12 cellular contexts compared by ENCODE assay signal in genomic region chr7:728602-729001, GRCh38. TPM values are rescaled to one million over a fixed set of nuclear protein-coding genes. Genes with fewer than 3 reads are reported as not detected.
DNase-seq lines count a peak whose midpoint lies in the region; ATAC-seq and TF ChIP-seq lines count a peak whose summit lies in the region.
"Had no signal": no experiment of that assay in that cellular context is flagged by ENCODE, and none has a peak within 500 bp of the region (broad histone marks: within the 10 kb centered on the region; RNA-seq: fewer than 3 reads in every experiment).

No MANE protein-coding gene starts in this region.

- DNase-seq in A673 (ENCODE audit: low spot score): no peak
- DNase-seq in D341Med (ENCODE audit: low spot score): peak; percentile 26
- no peak for DNase-seq in activated CD8-positive, alpha-beta T cell treated with anti-CD3 and anti-CD28 coated beads, Interleukin-2, amount 10 ng/mL, durations not matched to agents 7 days and 5 days
- DNase-seq in mesendoderm: no peak
- no peak for DNase-seq in DMS153 treated with DMSO at 0.1 percent for 48 hours (lab: John Stamatoyannopoulos, UW; ENCODE audit: unreplicated experiment)
- no peak for DNase-seq in RKO (ENCODE audit: low spot score)
- DNase-seq in effector CD8-positive, alpha-beta T cell (lab: John Stamatoyannopoulos, UW): no peak
- no peak for DNase-seq in epidermal melanocyte (ENCODE audit: insufficient read length, low spot score)
- DNase-seq: DMS79; RPMI8226; stimulated activated CD4-positive, alpha-beta T cell treated with anti-CD3 and anti-CD28 coated beads, Interleukin-4, amount 100 ng/mL, for 24 hours had no signal

- no peak overlapping the region for H2BK5ac ChIP-seq in mesendoderm (ENCODE audit: low read length)

- H3K4me3 ChIP-seq in A673 (ENCODE audit: low read depth, low read length, poor library complexity, severe bottlenecking) (peak overlapping the region; percentile 84), mesendoderm (ENCODE audit: low read length) (no peak overlapping the region)

- CTCF ChIA-PET in A673 (lab: Charles Lee): no interaction called here
- CTCF ChIA-PET in activated CD8-positive, alpha-beta T cell treated with anti-CD3 and anti-CD28 coated beads, Interleukin-2, amount 10 ng/mL, durations not matched to agents 7 days and 5 days (lab: Charles Lee): interaction anchor here (1.0 kb wide), 1 partner anchor 407 kb away, joined by 3 read pairs; no protein-coding TSS in a partner anchor

- H3K27me3 Mint-ChIP-seq in activated CD8-positive, alpha-beta T cell treated with anti-CD3 and anti-CD28 coated beads, Interleukin-2, amount 10 ng/mL, durations not matched to agents 7 days and 5 days (ENCODE audit: low read depth): no peaks in the 10 kb centered on the region

- H3K9ac ChIP-seq in mesendoderm (ENCODE audit: low read length): peak overlapping the region; percentile 42

- no peak overlapping the region for H3K27ac ChIP-seq in A673 (ENCODE audit: low read depth, low read length, poor library complexity, severe bottlenecking)
- no peak overlapping the region for H3K27ac ChIP-seq in mesendoderm (ENCODE audit: low read depth, low read length)
- H3K27ac ChIP-seq: HL-60 had no signal

- peak overlapping the region; percentile 43 for H3K27ac Mint-ChIP-seq in activated CD8-positive, alpha-beta T cell treated with anti-CD3 and anti-CD28 coated beads, Interleukin-2, amount 10 ng/mL, durations not matched to agents 7 days and 5 days

- peaks cover 8% of the 10 kb centered on the region for H3K9me3 Mint-ChIP-seq in activated CD8-positive, alpha-beta T cell treated with anti-CD3 and anti-CD28 coated beads, Interleukin-2, amount 10 ng/mL, durations not matched to agents 7 days and 5 days (ENCODE audit: insufficient read depth)

- peak overlapping the region; percentile 56 for H3K56ac ChIP-seq in mesendoderm (ENCODE audit: low read length)

- H3K23ac ChIP-seq in mesendoderm (ENCODE audit: low read length): no peak overlapping the region

- peaks cover 22% of the 10 kb centered on the region for H3K79me1 ChIP-seq in mesendoderm (ENCODE audit: low read length)

- H4K5ac ChIP-seq in mesendoderm (ENCODE audit: low read length): no peak overlapping the region

- peaks cover 28% of the 10 kb centered on the region for H3K4me1 Mint-ChIP-seq in activated CD8-positive, alpha-beta T cell treated with anti-CD3 and anti-CD28 coated beads, Interleukin-2, amount 10 ng/mL, durations not matched to agents 7 days and 5 days (ENCODE audit: low read depth)

- no peak overlapping the region for H2BK120ac ChIP-seq in mesendoderm (ENCODE audit: low read depth, low read length)

- BruUV-seq in A673 (replicated peaks; lab: Mats Ljungman, UMichigan): TSS peak; percentile 31

- H3K4ac ChIP-seq in mesendoderm (ENCODE audit: low read depth, low read length): no peak overlapping the region

- TF ChIP-seq CTCF in A673 (conservative IDR thresholded peaks at IDR 0.05; ENCODE audit: low read depth, low read length): no peak

- POLR2A ChIA-PET in A673 (lab: Charles Lee; ENCODE audit: low non-redundant PET): no interaction called here
- POLR2A ChIA-PET in activated CD8-positive, alpha-beta T cell treated with anti-CD3 and anti-CD28 coated beads, Interleukin-2, amount 10 ng/mL, durations not matched to agents 7 days and 5 days (lab: Charles Lee): interaction anchor here (1.5 kb wide), 1 partner anchor 110 kb away, joined by 6 read pairs; no protein-coding TSS in a partner anchor

- no peak overlapping the region for H2BK15ac ChIP-seq in mesendoderm (replicated peaks; ENCODE audit: low read depth)

- H3K79me2 ChIP-seq in mesendoderm (ENCODE audit: control insufficient read depth, insufficient read depth, low read length): peaks cover 35% of the 10 kb centered on the region

- H3K4me2 ChIP-seq in mesendoderm (ENCODE audit: low read length): no peak overlapping the region

- no peak for ATAC-seq in activated CD8-positive, alpha-beta T cell treated with anti-CD3 and anti-CD28 coated beads, Interleukin-2, amount 10 ng/mL, durations not matched to agents 7 days and 5 days

- H3K27me3 ChIP-seq in A673 (replicated peaks; ENCODE audit: insufficient read depth, low read depth, low read length, poor library complexity) (no peaks in the 10 kb centered on the region), mesendoderm (ENCODE audit: insufficient read depth, low read length, poor library complexity) (no peaks in the 10 kb centered on the region)

- H3K4me3 Mint-ChIP-seq in activated CD8-positive, alpha-beta T cell treated with anti-CD3 and anti-CD28 coated beads, Interleukin-2, amount 10 ng/mL, durations not matched to agents 7 days and 5 days: peak overlapping the region; percentile 81

- H3K36me3 Mint-ChIP-seq in activated CD8-positive, alpha-beta T cell treated with anti-CD3 and anti-CD28 coated beads, Interleukin-2, amount 10 ng/mL, durations not matched to agents 7 days and 5 days (ENCODE audit: low read depth): peaks cover 48% of the 10 kb centered on the region

- no CpG with 5 or more reads among the region's 9 CpGs for WGBS in mesendoderm (ENCODE audit: extremely low coverage, insufficient coverage, low lambda C conversion rate)

- no peaks in the 10 kb centered on the region for H3K9me3 ChIP-seq in A673 (ENCODE audit: low read depth, low read length, poor library complexity, severe bottlenecking)

- H2AK5ac ChIP-seq in mesendoderm (ENCODE audit: low read length): no peak overlapping the region

- no peak overlapping the region for H4K8ac ChIP-seq in mesendoderm (ENCODE audit: low read depth, low read length)

- H3K4me1 ChIP-seq in A673 (ENCODE audit: insufficient read depth, low read length, poor library complexity, severe bottlenecking) (peaks cover 8% of the 10 kb centered on the region), mesendoderm (ENCODE audit: control insufficient read depth, low read depth, low read length) (no peaks in the 10 kb centered on the region)

- no peak overlapping the region for H3K18ac ChIP-seq in mesendoderm (ENCODE audit: low read length)

- intact Hi-C loops in A673 (cut with micrococcal nuclease; ENCODE audit: unreplicated experiment): no loop called here

- H3K36me3 ChIP-seq in A673 (ENCODE audit: insufficient read depth, low read length, poor library complexity, severe bottlenecking) (peaks cover 37% of the 10 kb centered on the region), mesendoderm (ENCODE audit: control insufficient read depth, insufficient read depth, low read length) (peaks cover 6% of the 10 kb centered on the region)

RNA-seq across cellular contexts. Expression of gene PRKAR1B, which starts 1.5 kb away (rescaled TPM):
- 27.2 and 29.0 TPM in 2 replicates for total RNA-seq in A673 (2021)
- 10 to 100 TPM; 56.5 to 58.2 TPM for total RNA-seq in activated CD8-positive, alpha-beta T cell treated with anti-CD3 and anti-CD28 coated beads, Interleukin-2, amount 10 ng/mL, durations not matched to agents 7 days and 5 days
- 25.9 TPM for polyA plus RNA-seq in mesendoderm (2013, experiment 1 of 2)
- 26.8 TPM for polyA plus RNA-seq in mesendoderm (2013, experiment 2 of 2)

RNA-seq across cellular contexts. Expression of gene DNAAF5, which starts 2.1 kb away (rescaled TPM):
- 74.4 and 78.1 TPM in 2 replicates for total RNA-seq in A673 (2021)
- 10 to 100 TPM; 25.5 to 27.0 TPM for total RNA-seq in activated CD8-positive, alpha-beta T cell treated with anti-CD3 and anti-CD28 coated beads, Interleukin-2, amount 10 ng/mL, durations not matched to agents 7 days and 5 days
- 35.5 TPM for polyA plus RNA-seq in mesendoderm (2013, experiment 1 of 2)
- 35.9 TPM for polyA plus RNA-seq in mesendoderm (2013, experiment 2 of 2)
